Comparison of ENCODE assay signal across 8 cellular contexts in genomic region chr16:53509906-53510703, GRCh38. TPM values are rescaled to one million over a fixed set of nuclear protein-coding genes. Genes with fewer than 3 reads are reported as not detected.
DNase-seq lines count a peak whose midpoint lies in the region; ATAC-seq, FAIRE-seq and TF ChIP-seq lines count a peak whose summit lies in the region.

No MANE protein-coding gene starts in this region.

- H3K9me3 ChIP-seq in left ventricle myocardium inferior (replicated peaks) = no peaks in the 10 kb centered on the region

- H3K27ac ChIP-seq in left ventricle myocardium inferior (replicated peaks) = peak overlapping the region; percentile 90

- CTCF ChIA-PET in GM10248 (lab: Yijun Ruan, JAX) = interaction anchor here (0.6 to 1.6 kb wide), 10 partner anchors 9 to 416 kb away, joined by 3 to 7 read pairs (median 3); no protein-coding TSS in a partner anchor

- peak overlapping the region; percentile 47 for H3K4me3 ChIP-seq in left ventricle myocardium inferior

- H3K27me3 ChIP-seq in left ventricle myocardium inferior (ENCODE audit: low read depth) = no peaks in the 10 kb centered on the region

- DNase-seq in GM10248 (ENCODE audit: extremely low spot score) (peak; percentile 74), HPDE6-E6E7 (ENCODE audit: extremely low spot score) (peak; percentile 72), SHP77 (lab: John Stamatoyannopoulos, UW) (peak; percentile 47 to 48), anterior cingulate cortex (lab: John Stamatoyannopoulos, UW) (peak in 52 of 58 donors; percentile 2 to 71 (median 29)), left ventricle myocardium inferior (peak; percentile 68), putamen (ENCODE audit: low spot score) (peak; percentile 69)

- no peaks in the 10 kb centered on the region for H3K36me3 ChIP-seq in left ventricle myocardium inferior

- H3K4me1 ChIP-seq in left ventricle myocardium inferior = peaks cover 39% of the 10 kb centered on the region

- POLR2A ChIA-PET in GM10248 (lab: Yijun Ruan, JAX) = no interaction called here

- FAIRE-seq in A204.1 (lab: Jason Lieb, UNC) = peak; percentile 34

- no peak for ATAC-seq in HG03159 (IDR thresholded peaks at IDR 0.05; ENCODE audit: unreplicated experiment)

- TF ChIP-seq CTCF in GM10248 (IDR thresholded peaks at IDR 0.05; ENCODE audit: control extremely low read depth, extremely low read depth, low read depth, missing control alignments) = peak; percentile 83
- peak; percentile 98 for TF ChIP-seq CTCF in left ventricle myocardium inferior (IDR thresholded peaks at IDR 0.05; ENCODE audit: borderline replicate concordance)

- intact Hi-C loops in left ventricle myocardium inferior (cut with micrococcal nuclease) = no loop called here

RNA-seq across cellular contexts. Expression of gene AKTIP, which starts 7.1 kb away (rescaled TPM):
- 95.0 TPM for total RNA-seq in left ventricle myocardium inferior
